In the genomic region with DNA sequence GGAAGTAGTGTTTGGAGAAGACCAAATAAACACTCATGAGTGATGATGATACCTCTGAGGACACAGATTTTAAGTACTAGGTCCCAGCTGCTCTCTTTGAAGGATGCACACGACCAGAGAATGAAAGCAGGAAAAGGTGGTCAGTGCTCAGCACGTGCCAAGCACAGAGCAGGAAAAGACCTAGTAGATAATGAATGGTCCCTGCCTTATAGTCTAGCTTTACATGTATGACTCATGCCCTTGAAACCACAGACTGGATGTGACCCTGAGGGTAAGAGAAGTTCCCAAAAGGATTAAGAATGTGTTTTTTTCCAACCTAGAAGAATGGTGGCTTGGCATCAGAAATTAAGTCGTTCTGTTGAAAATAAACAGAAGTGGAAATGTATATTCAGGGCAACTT, we compare ENCODE assay signal across 21 cellular contexts. TPM values are rescaled to one million over a fixed set of nuclear protein-coding genes. Genes with fewer than 3 reads are reported as not detected.
DNase-seq lines count a peak whose midpoint lies in the region; ATAC-seq, FAIRE-seq and TF ChIP-seq lines count a peak whose summit lies in the region.
"Had no signal": no experiment of that assay in that cellular context is flagged by ENCODE, and none has a peak within 500 bp of the region (broad histone marks: within the 10 kb centered on the region; RNA-seq: fewer than 3 reads in every experiment).

No MANE protein-coding gene starts in this region.

- POLR2A ChIA-PET in HepG2 (lab: Yijun Ruan, JAX) = no interaction called here

- H3K27ac Mint-ChIP-seq in osteocyte (ENCODE audit: unreplicated experiment) = no peak overlapping the region
- H3K27ac Mint-ChIP-seq: activated naive CD4-positive, alpha-beta T cell treated with anti-CD3 and anti-CD28 coated beads, Interleukin-2, amount 10 ng/mL, durations not matched to agents 7 days and 5 days; effector memory CD8-positive, alpha-beta T cell; T-helper 1 cell treated with Interleukin-12 subunit alpha and Interleukin-12 subunit beta and Interleukin-4 antibody, amounts not matched to agents 30 μg/mL and 1 μg/mL, for 36 hours had no signal

- in situ Hi-C loops in HepG2 (cut with HindIII; ENCODE audit: extremely low pct_ligation_motif_present, low pct_unique_long_range_greater_than_20kb) (loop anchor here (10.0 kb wide), 1 partner anchor 109 kb away; a partner anchor contains a TSS), transverse colon (cut with MboI; ENCODE audit: low pct_ligation_motif_present in 1 of 4, low pct_unique_long_range_greater_than_20kb in 1 of 4, low sequenced_read_pairs in 3 of 4) (no loop called here)

- no peak for FAIRE-seq in HepG2 (lab: Jason Lieb, UNC)

- DNase-seq in HepG2 (ENCODE audit: low spot score) (no peak), right lobe of liver (no peak), OCI-M1 (lab: John Stamatoyannopoulos, UW) (peak; percentile 49), astrocyte of the hippocampus (ENCODE audit: low read depth, low spot score) (peak; percentile 40), superior temporal gyrus (ENCODE audit: extremely low spot score) (no peak), left lung (no peak), transverse colon (no peak), osteocyte (ENCODE audit: extremely low spot score, unreplicated experiment) (no peak)
- DNase-seq: activated CD4-positive, CD25-positive, alpha-beta regulatory T cell; activated naive CD4-positive, alpha-beta T cell treated with anti-CD3 and anti-CD28 coated beads, Interleukin-2, amount 10 ng/mL, durations not matched to agents 7 days and 5 days; activated T-cell treated with anti-CD3 and anti-CD28 coated beads, Interleukin-2, amount 50 U/mL, for 4 hours; effector memory CD8-positive, alpha-beta T cell; heart right ventricle; NCI-H1417 treated with DMSO at 0.1 percent for 48 hours; NCI-H774; retina had no signal

- no peak overlapping the region for H3K27ac ChIP-seq in HepG2 (ENCODE audit: extremely low read length, insufficient read depth, low read length)
- H3K27ac ChIP-seq in right lobe of liver = no peak overlapping the region
- H3K27ac ChIP-seq in left lung = no peak overlapping the region
- no peak overlapping the region for H3K27ac ChIP-seq in transverse colon
- H3K27ac ChIP-seq: BLaER1 treated with 17β-estradiol and CSF1 and Interleukin-3, amounts not matched to agents 10 nM and 100 nM; heart right ventricle; KMS-11 had no signal

- ATAC-seq in HepG2 = no peak
- ATAC-seq in right lobe of liver = no peak
- no peak for ATAC-seq in left lung
- ATAC-seq: activated T-cell treated with anti-CD3 and anti-CD28 coated beads, Interleukin-2, amount 50 U/mL, for 4 hours; effector memory CD8-positive, alpha-beta T cell; heart right ventricle had no signal

- TF ChIP-seq EP300 in HepG2 (IDR thresholded peaks at IDR 0.05; ENCODE audit: low read depth in 2 of 2, low read length in 2 of 2) = no peak
- no peak for TF ChIP-seq EP300 in HepG2 (CRISPR knock-in tag; IDR thresholded peaks at IDR 0.05; ENCODE audit: borderline replicate concordance)
- no peak for TF ChIP-seq EP300 in transverse colon (IDR thresholded peaks at IDR 0.05; ENCODE audit: low read depth)

- H3K36me3 Mint-ChIP-seq in osteocyte (ENCODE audit: unreplicated experiment) = no peaks in the 10 kb centered on the region
- H3K36me3 Mint-ChIP-seq: activated naive CD4-positive, alpha-beta T cell treated with anti-CD3 and anti-CD28 coated beads, Interleukin-2, amount 10 ng/mL, durations not matched to agents 7 days and 5 days had no signal

- H3K4me1 Mint-ChIP-seq in osteocyte (ENCODE audit: unreplicated experiment) = no peaks in the 10 kb centered on the region
- H3K4me1 Mint-ChIP-seq: activated naive CD4-positive, alpha-beta T cell treated with anti-CD3 and anti-CD28 coated beads, Interleukin-2, amount 10 ng/mL, durations not matched to agents 7 days and 5 days had no signal

- no peak for TF ChIP-seq RAD21 in HepG2 (CRISPR knock-in tag; IDR thresholded peaks at IDR 0.05)

- H3K4me3 ChIP-seq in HepG2 (replicated peaks in 1 of 3; ENCODE audit: insufficient read depth in 1 of 3, low read depth in 2 of 3, low read length in 3 of 3) = no peak overlapping the region
- H3K4me3 ChIP-seq in right lobe of liver = no peak overlapping the region
- H3K4me3 ChIP-seq in left lung = no peak overlapping the region
- no peak overlapping the region for H3K4me3 ChIP-seq in transverse colon
- H3K4me3 ChIP-seq: BLaER1 treated with 17β-estradiol and CSF1 and Interleukin-3, amounts not matched to agents 10 nM and 100 nM; heart right ventricle; lung had no signal

- CTCF ChIA-PET in HepG2 (lab: Yijun Ruan, JAX; ENCODE audit: low intra/inter-chr PET ratio, low total read pairs) = no interaction called here

- H2AFZ ChIP-seq in HepG2 (ENCODE audit: low read length) = no peak overlapping the region

- H3K9me3 ChIP-seq in HepG2 (ENCODE audit: low read length) = no peaks in the 10 kb centered on the region
- H3K9me3 ChIP-seq in right lobe of liver = no peaks in the 10 kb centered on the region
- peaks cover 0 to 3% of the 10 kb centered on the region in 2 donors for H3K9me3 ChIP-seq in left lung
- no peaks in the 10 kb centered on the region for H3K9me3 ChIP-seq in transverse colon
- H3K9me3 ChIP-seq: BLaER1 treated with 17β-estradiol and CSF1 and Interleukin-3, amounts not matched to agents 10 nM and 100 nM had no signal

- no peaks in the 10 kb centered on the region for H3K79me2 ChIP-seq in HepG2 (ENCODE audit: insufficient read depth, low read length)

- no peak for TF ChIP-seq CTCF in HepG2 (CRISPR knock-in tag; IDR thresholded peaks at IDR 0.05)
- TF ChIP-seq CTCF in right lobe of liver (IDR thresholded peaks at IDR 0.05) = no peak
- TF ChIP-seq CTCF in left lung (IDR thresholded peaks at IDR 0.05) = no peak
- TF ChIP-seq CTCF in transverse colon (IDR thresholded peaks at IDR 0.05) = no peak
- no peak for TF ChIP-seq CTCF in osteocyte (IDR thresholded peaks at IDR 0.05)

- BruUV-seq in HepG2 (replicated peaks; lab: Mats Ljungman, UMichigan) = no TSS peak

- H4K20me1 ChIP-seq in HepG2 (ENCODE audit: insufficient read depth, low read length) = no peaks in the 10 kb centered on the region; the same call in 1 of the 2 replicates
- H4K20me1 ChIP-seq: BLaER1 treated with 17β-estradiol and CSF1 and Interleukin-3, amounts not matched to agents 10 nM and 100 nM had no signal

- H3K4me1 ChIP-seq in HepG2 (ENCODE audit: insufficient read depth, low read length) (no peaks in the 10 kb centered on the region), right lobe of liver (no peaks in the 10 kb centered on the region), left lung (no peaks in the 10 kb centered on the region), transverse colon (no peaks in the 10 kb centered on the region)
- H3K4me1 ChIP-seq: heart right ventricle had no signal

- 2% methylated on average over 3 of the region's 3 CpGs for WGBS in HepG2 (ENCODE audit: low lambda C conversion rate)
- WGBS in right lobe of liver (ENCODE audit: insufficient coverage, low coverage, low lambda C conversion rate, missing lambda C conversion rate) = 10% methylated on average over 3 of the region's 3 CpGs
- 4 to 16% methylated on average over 3 of the region's 3 CpGs for WGBS in transverse colon (ENCODE audit: low coverage in 1 of 2), 2 donors

- H3K36me3 ChIP-seq in HepG2 (replicated peaks in 1 of 2; ENCODE audit: control insufficient read depth in 1 of 2, insufficient read depth in 2 of 2, low read length in 2 of 2) (no peaks in the 10 kb centered on the region), right lobe of liver (no peaks in the 10 kb centered on the region), left lung (no peaks in the 10 kb centered on the region), transverse colon (no peaks in the 10 kb centered on the region)
- H3K36me3 ChIP-seq: BLaER1 treated with 17β-estradiol and CSF1 and Interleukin-3, amounts not matched to agents 10 nM and 100 nM; heart right ventricle had no signal

- H3K9ac ChIP-seq in HepG2 (ENCODE audit: insufficient read depth, low read depth, low read length) = no peak overlapping the region
- H3K9ac ChIP-seq: BLaER1 treated with 17β-estradiol and CSF1 and Interleukin-3, amounts not matched to agents 10 nM and 100 nM; KMS-11 had no signal

- H3K4me2 ChIP-seq in HepG2 (ENCODE audit: low read depth, low read length) = no peak overlapping the region
- H3K4me2 ChIP-seq: KMS-11 had no signal

- intact Hi-C loops in HepG2 (cut with micrococcal nuclease; ENCODE audit: unreplicated experiment) = loop anchor here (5.0 kb wide), 1 partner anchor 1578 kb away; no protein-coding TSS in a partner anchor
- intact Hi-C loops in right lobe of liver (cut with DNase I) = no loop called here
- intact Hi-C loops in left lung (cut with DNase I) = no loop called here
- intact Hi-C loops in transverse colon (cut with DNase I; ENCODE audit: low total_unique reads) = no loop called here

- H3K27me3 Mint-ChIP-seq in osteocyte (ENCODE audit: unreplicated experiment) = peaks cover 2% of the 10 kb centered on the region

- H3K4me3 Mint-ChIP-seq in osteocyte (ENCODE audit: unreplicated experiment) = no peak overlapping the region
- H3K4me3 Mint-ChIP-seq: activated naive CD4-positive, alpha-beta T cell treated with anti-CD3 and anti-CD28 coated beads, Interleukin-2, amount 10 ng/mL, durations not matched to agents 7 days and 5 days; activated T-cell treated with anti-CD3 and anti-CD28 coated beads, Interleukin-2, amount 50 U/mL, for 4 hours; effector memory CD8-positive, alpha-beta T cell; T-helper 1 cell treated with Interleukin-12 subunit alpha and Interleukin-12 subunit beta and Interleukin-4 antibody, amounts not matched to agents 30 μg/mL and 1 μg/mL, for 36 hours had no signal

- H3K27me3 ChIP-seq in HepG2 (ENCODE audit: control insufficient read depth in 1 of 2, insufficient read depth in 2 of 2, low read length in 2 of 2) (peaks cover 0 to 3% of the 10 kb centered on the region in 2 experiments; a peak in 1 of 5 replicates), right lobe of liver (peaks cover 0 to 7% of the 10 kb centered on the region in 2 donors), left lung (peaks cover 0 to 54% of the 10 kb centered on the region in 2 donors), transverse colon (peaks cover 27% of the 10 kb centered on the region)
- H3K27me3 ChIP-seq: BLaER1 treated with 17β-estradiol and CSF1 and Interleukin-3, amounts not matched to agents 10 nM and 100 nM had no signal

- H3K9me3 Mint-ChIP-seq in osteocyte (ENCODE audit: unreplicated experiment) = no peaks in the 10 kb centered on the region
- H3K9me3 Mint-ChIP-seq: activated naive CD4-positive, alpha-beta T cell treated with anti-CD3 and anti-CD28 coated beads, Interleukin-2, amount 10 ng/mL, durations not matched to agents 7 days and 5 days; activated T-cell treated with anti-CD3 and anti-CD28 coated beads, Interleukin-2, amount 50 U/mL, for 4 hours; effector memory CD8-positive, alpha-beta T cell; T-helper 1 cell treated with Interleukin-12 subunit alpha and Interleukin-12 subunit beta and Interleukin-4 antibody, amounts not matched to agents 30 μg/mL and 1 μg/mL, for 36 hours had no signal

- no peak for TF ChIP-seq POLR2A in HepG2 (IDR thresholded peaks at IDR 0.05; ENCODE audit: insufficient read depth in 1 of 2, low read depth in 2 of 2, low read length in 2 of 2)
- TF ChIP-seq POLR2A in right lobe of liver (IDR thresholded peaks at IDR 0.05) = no peak
- no peak for TF ChIP-seq POLR2A in transverse colon (IDR thresholded peaks at IDR 0.05)

RNA-seq across cellular contexts. Expression of a gene that starts 2.8 kb away (rescaled TPM):
- not detected in 2 replicates for total RNA-seq in HepG2 (2016; rRNA removed; fragmentation: Illumina TruSeq; extraction: Trizol)
- not detected in 2 replicates for total RNA-seq in HepG2 (2016; cell fraction: cytosol; rRNA removed; fragmentation: Illumina TruSeq; extraction: Trizol; ENCODE audit: low read depth)
- not detected in 2 replicates for total RNA-seq in HepG2 (2016; cell fraction: insoluble cytoplasmic fraction; rRNA removed; fragmentation: Illumina TruSeq; extraction: Trizol)
- not detected in 2 replicates for total RNA-seq in HepG2 (2016; cell fraction: membrane; rRNA removed; fragmentation: Illumina TruSeq; extraction: Trizol)
- total RNA-seq in HepG2 (2016; cell fraction: nucleus; rRNA removed; fragmentation: Illumina TruSeq; extraction: Trizol) = not detected in 2 replicates
- not detected in 2 replicates for polyA plus RNA-seq in HepG2 (2011; rRNA removed)
- polyA plus RNA-seq in HepG2 (2011; cell fraction: cytosol; rRNA removed) = not detected in 2 replicates
- not detected in 2 replicates for polyA plus RNA-seq in HepG2 (2011; cell fraction: nucleus; rRNA removed)
- not detected in 2 replicates for polyA plus RNA-seq in HepG2 (2012)
- not detected in 2 replicates for polyA plus RNA-seq in HepG2 (2016; cell fraction: cytosol; fragmentation: Illumina TruSeq; extraction: Trizol; ENCODE audit: low read depth)
- not detected in 2 replicates for polyA plus RNA-seq in HepG2 (2016; cell fraction: insoluble cytoplasmic fraction; fragmentation: Illumina TruSeq; extraction: Trizol; ENCODE audit: low read depth)
- polyA plus RNA-seq in HepG2 (2016; cell fraction: membrane; fragmentation: Illumina TruSeq; extraction: Trizol; ENCODE audit: low read depth) = not detected in 2 replicates
- not detected in 2 replicates for polyA plus RNA-seq in HepG2 (2016; cell fraction: nucleus; fragmentation: Illumina TruSeq; extraction: Trizol; ENCODE audit: insufficient read depth, low read depth)
- polyA minus RNA-seq in HepG2 (2011; rRNA and poly(A)+ RNA removed; ENCODE audit: low replicate concordance) = not detected in 2 replicates
- polyA minus RNA-seq in HepG2 (2011; cell fraction: cytosol; rRNA and poly(A)+ RNA removed) = not detected in 2 replicates
- not detected in 2 replicates for polyA minus RNA-seq in HepG2 (2011; cell fraction: nucleus; rRNA and poly(A)+ RNA removed)
- not detected for total RNA-seq in right lobe of liver
- not detected for total RNA-seq in left lung
- not detected for total RNA-seq in transverse colon
- total RNA-seq in osteocyte = not detected in 2 replicates
- total RNA-seq: activated T-cell treated with anti-CD3 and anti-CD28 coated beads, Interleukin-2, amount 50 U/mL, for 4 hours; heart right ventricle; lung; temporal lobe had no signal
- polyA plus RNA-seq: heart right ventricle, lung had no signal

Comparison
In these comparisons a context has a peak if more than half of its experiments do, and no peak if none do; other contexts are left out.
1. DNase-seq: peak in OCI-M1 (single experiment) and astrocyte of the hippocampus (single experiment); none in HepG2 (single experiment), right lobe of liver (0 of 3), superior temporal gyrus (single experiment), left lung (0 of 2), transverse colon (single experiment) and osteocyte (single experiment).